ENCODE assay signal across 12 cellular contexts in genomic region chr1:230825804-230826160, GRCh38. TPM values are rescaled to one million over a fixed set of nuclear protein-coding genes. Genes with fewer than 3 reads are reported as not detected.
DNase-seq lines count a peak whose midpoint lies in the region; ATAC-seq and TF ChIP-seq lines count a peak whose summit lies in the region.
"Had no signal": no experiment of that assay in that cellular context is flagged by ENCODE, and none has a peak within 500 bp of the region (broad histone marks: within the 10 kb centered on the region; RNA-seq: fewer than 3 reads in every experiment).

No MANE protein-coding gene starts in this region.

- H3K27ac Mint-ChIP-seq in brain: peak overlapping the region in 4 of 5 experiments; percentile 14 to 93 (median 63)
- H3K27ac Mint-ChIP-seq: nephron progenitor cell had no signal

- H3K27me3 Mint-ChIP-seq in brain: no peaks in the 10 kb centered on the region

- H3K4me1 ChIP-seq in HCT116 (ENCODE audit: control insufficient read depth in 1 of 2, insufficient read depth in 2 of 2, low read length in 2 of 2) (peaks cover 23 to 24% of the 10 kb centered on the region in 2 experiments), liver (ENCODE audit: control insufficient read depth in 4 of 4, insufficient read depth in 4 of 4, low read length in 3 of 4) (peaks cover 5 to 13% (median 6%) of the 10 kb centered on the region in 4 donors), subcutaneous abdominal adipose tissue (ENCODE audit: control insufficient read depth in 5 of 5, insufficient read depth in 5 of 5, low read length in 5 of 5) (peaks cover 8 to 70% (median 57%) of the 10 kb centered on the region in 5 donors)

- H3K4me3 ChIP-seq in HCT116 (replicated peaks in 1 of 2; ENCODE audit: low read depth in 1 of 2, low read length in 2 of 2) (no peak overlapping the region), liver (ENCODE audit: low read depth in 1 of 3, low read length in 3 of 3) (no peak overlapping the region), subcutaneous abdominal adipose tissue (ENCODE audit: low read depth in 1 of 5, low read length in 5 of 5) (no peak overlapping the region)

- H4K20me1 ChIP-seq in HCT116 (ENCODE audit: insufficient read depth): no peaks in the 10 kb centered on the region

- ATAC-seq in HCT116: no peak
- ATAC-seq in HG02571 (IDR thresholded peaks at IDR 0.05; ENCODE audit: unreplicated experiment): no peak
- ATAC-seq: activated CD4-positive, CD25-positive, alpha-beta regulatory T cell treated with anti-CD3 and anti-CD28 coated beads, Interleukin-2, amount 50 U/mL, for 24 hours had no signal

- H3K4me1 Mint-ChIP-seq in brain: peaks cover 70% of the 10 kb centered on the region

- RAD21 ChIA-PET in HCT116 (lab: Charles Lee; ENCODE audit: low non-redundant PET in 1 of 2, low total read pairs in 2 of 2, uncharacterized antibody in 2 of 2, unreplicated experiment in 2 of 2): no interaction called here

- H3K9ac ChIP-seq in HCT116 (ENCODE audit: low read length) (no peak overlapping the region), liver (ENCODE audit: low read depth in 1 of 2, low read length in 2 of 2) (no peak overlapping the region), subcutaneous abdominal adipose tissue (ENCODE audit: low read length in 5 of 5) (no peak overlapping the region)

- WGBS in liver: 56% methylated on average over 3 of the region's 3 CpGs

- TF ChIP-seq CTCF in HCT116 (IDR thresholded peaks at IDR 0.05 in 2 of 3, conservative IDR thresholded peaks at IDR 0.05 in 1 of 3; ENCODE audit: borderline replicate concordance in 1 of 3, insufficient read depth in 1 of 3, low read depth in 2 of 3, low read length in 2 of 3): no peak
- no peak for TF ChIP-seq CTCF in brain (conservative IDR thresholded peaks at IDR 0.05)
- TF ChIP-seq CTCF in liver (IDR thresholded peaks at IDR 0.05; ENCODE audit: low read depth, low read length, missing input control): no peak

- DNase-seq in HCT116 (ENCODE audit: low read depth, low spot score) (no peak), DMS153 (lab: John Stamatoyannopoulos, UW) (no peak), islet precursor cell (no peak), NCI-H526 (lab: John Stamatoyannopoulos, UW) (no peak)
- DNase-seq: H7, NCI-H1930, nephron progenitor cell had no signal

- CTCF ChIA-PET in HCT116 (lab: Charles Lee): no interaction called here

- H3K27me3 ChIP-seq in HCT116 (ENCODE audit: insufficient read depth, low read length) (no peaks in the 10 kb centered on the region), liver (ENCODE audit: control insufficient read depth in 4 of 4, insufficient read depth in 4 of 4, low read length in 3 of 4) (no peaks in the 10 kb centered on the region), subcutaneous abdominal adipose tissue (ENCODE audit: control insufficient read depth in 5 of 5, insufficient read depth in 4 of 5, low read length in 5 of 5) (no peaks in the 10 kb centered on the region)

- no peaks in the 10 kb centered on the region for H3K79me2 ChIP-seq in HCT116 (ENCODE audit: insufficient read depth, low read length)

- TF ChIP-seq RAD21 in HCT116 (IDR thresholded peaks at IDR 0.05; ENCODE audit: low read depth) (no peak), liver (IDR thresholded peaks at IDR 0.05) (no peak)

- H2AFZ ChIP-seq in HCT116 (ENCODE audit: low read depth, low read length, poor library complexity, severe bottlenecking): no peak overlapping the region

- no TSS peak for BruUV-seq in HCT116 (replicated peaks; lab: Mats Ljungman, UMichigan)

- H3K27ac ChIP-seq in HCT116 (ENCODE audit: low read depth, low read length): peak overlapping the region; percentile 53; the same call in 1 of the 2 replicates
- H3K27ac ChIP-seq in liver (ENCODE audit: low read depth in 1 of 2, low read length in 2 of 2): peak overlapping the region in 1 of 2 donors; percentile 21
- H3K27ac ChIP-seq in subcutaneous abdominal adipose tissue (ENCODE audit: low read depth, low read length): peak overlapping the region; percentile 65

- H3K36me3 ChIP-seq in HCT116 (ENCODE audit: control insufficient read depth in 1 of 2, insufficient read depth in 2 of 2, low read length in 2 of 2) (no peaks in the 10 kb centered on the region), liver (ENCODE audit: control insufficient read depth in 4 of 4, insufficient read depth in 3 of 4, low read depth in 1 of 4, low read length in 3 of 4) (no peaks in the 10 kb centered on the region), subcutaneous abdominal adipose tissue (ENCODE audit: control insufficient read depth in 5 of 5, insufficient read depth in 5 of 5, low read length in 5 of 5) (no peaks in the 10 kb centered on the region)

- H3K36me3 Mint-ChIP-seq in brain: no peaks in the 10 kb centered on the region

- intact Hi-C loops in HCT116 (cut with micrococcal nuclease): no loop called here

- H3K9me2 ChIP-seq in HCT116 (ENCODE audit: insufficient read depth): no peaks in the 10 kb centered on the region

- H3K4me2 ChIP-seq in HCT116 (ENCODE audit: low read length): peak overlapping the region; percentile 56; the same call in 1 of the 2 replicates

- TF ChIP-seq POLR2A in HCT116 (IDR thresholded peaks at IDR 0.05; ENCODE audit: borderline replicate concordance, extremely low read depth, insufficient read depth, insufficient read length): no peak

- H3K4me3 Mint-ChIP-seq in brain: peak overlapping the region in 1 of 5 experiments; percentile 8
- H3K4me3 Mint-ChIP-seq: nephron progenitor cell had no signal

- H3K9me3 ChIP-seq in HCT116 (ENCODE audit: control insufficient read depth in 1 of 2, insufficient read depth in 1 of 2, low read depth in 1 of 2, low read length in 2 of 2): no peaks in the 10 kb centered on the region
- no peaks in the 10 kb centered on the region for H3K9me3 ChIP-seq in liver (ENCODE audit: control insufficient read depth in 4 of 4, low read length in 3 of 4)
- H3K9me3 ChIP-seq in subcutaneous abdominal adipose tissue (ENCODE audit: control insufficient read depth in 5 of 5, low read length in 5 of 5): no peaks in the 10 kb centered on the region

- peaks cover 0 to 8% (median 5%) of the 10 kb centered on the region in 5 experiments for H3K9me3 Mint-ChIP-seq in brain

- POLR2A ChIA-PET in HCT116 (lab: Charles Lee): no interaction called here

TF ChIP-seq in HCT116, 20 proteins besides CTCF, POLR2A, EP300 and RAD21:
- no peak for TF ChIP-seq ZNF274 (IDR thresholded peaks at IDR 0.05; ENCODE audit: low read depth, low read length)
- no peak for TF ChIP-seq YY1 (IDR thresholded peaks at IDR 0.05; ENCODE audit: extremely low read depth, insufficient replicate concordance, low read depth, low read length)

TF ChIP-seq in liver, 16 proteins besides CTCF, POLR2A, EP300 and RAD21 (continues in another document):
- no peak for TF ChIP-seq FOXA1 (IDR thresholded peaks at IDR 0.05)
- peak; percentile 62 for TF ChIP-seq ATF3 (IDR thresholded peaks at IDR 0.05)
- no peak for TF ChIP-seq RXRA (IDR thresholded peaks at IDR 0.05)
- TF ChIP-seq NR2F2 (IDR thresholded peaks at IDR 0.05): no peak
- TF ChIP-seq MAX (IDR thresholded peaks at IDR 0.05): no peak
- no peak for TF ChIP-seq YY1 (IDR thresholded peaks at IDR 0.05)
- TF ChIP-seq FOXA2 (IDR thresholded peaks at IDR 0.05): no peak
- peak; percentile 78 for TF ChIP-seq SP1 (IDR thresholded peaks at IDR 0.05)
- peak; percentile 70 to 84 for TF ChIP-seq HNF4A (conservative IDR thresholded peaks at IDR 0.05)
- TF ChIP-seq ZBTB33 (IDR thresholded peaks at IDR 0.05): no peak

RNA-seq across cellular contexts. Expression of gene C1orf198, which starts 42.5 kb away (rescaled TPM):
- 22.9 TPM for total RNA-seq in HCT116 (2021; ENCODE audit: unreplicated experiment)
- polyA plus RNA-seq in HCT116 (2012): 13.4 and 15.4 TPM in 2 replicates
- 76.7 TPM for polyA plus RNA-seq in brain (ENCODE audit: insufficient read depth, low read depth, low replicate concordance)
- total RNA-seq in liver: 10 to 100 TPM in 1 of 2 donors, 1 to 10 TPM in 1; 9.6 to 11.1 TPM
- polyA plus RNA-seq in liver: 10 to 100 TPM in 1 of 2 donors, 1 to 10 TPM in 1; 3.9 to 11.1 TPM
